In genomic region chr9:2125909-2126308, GRCh38 we compare ENCODE assay signal across 1 cellular context.
TF ChIP-seq lines count a peak whose summit lies in the region.

No MANE protein-coding gene starts in this region.

TF ChIP-seq in liver, 16 proteins besides CTCF, POLR2A, EP300 and RAD21 (continued from another document):
- TF ChIP-seq MAX (IDR thresholded peaks at IDR 0.05), result no peak
- TF ChIP-seq REST (IDR thresholded peaks at IDR 0.05), result no peak
- TF ChIP-seq FOXA1 (IDR thresholded peaks at IDR 0.05), result no peak
- no peak for TF ChIP-seq GABPA (IDR thresholded peaks at IDR 0.05 in 1 of 2, conservative IDR thresholded peaks at IDR 0.05 in 1 of 2)
